In the genomic region with DNA sequence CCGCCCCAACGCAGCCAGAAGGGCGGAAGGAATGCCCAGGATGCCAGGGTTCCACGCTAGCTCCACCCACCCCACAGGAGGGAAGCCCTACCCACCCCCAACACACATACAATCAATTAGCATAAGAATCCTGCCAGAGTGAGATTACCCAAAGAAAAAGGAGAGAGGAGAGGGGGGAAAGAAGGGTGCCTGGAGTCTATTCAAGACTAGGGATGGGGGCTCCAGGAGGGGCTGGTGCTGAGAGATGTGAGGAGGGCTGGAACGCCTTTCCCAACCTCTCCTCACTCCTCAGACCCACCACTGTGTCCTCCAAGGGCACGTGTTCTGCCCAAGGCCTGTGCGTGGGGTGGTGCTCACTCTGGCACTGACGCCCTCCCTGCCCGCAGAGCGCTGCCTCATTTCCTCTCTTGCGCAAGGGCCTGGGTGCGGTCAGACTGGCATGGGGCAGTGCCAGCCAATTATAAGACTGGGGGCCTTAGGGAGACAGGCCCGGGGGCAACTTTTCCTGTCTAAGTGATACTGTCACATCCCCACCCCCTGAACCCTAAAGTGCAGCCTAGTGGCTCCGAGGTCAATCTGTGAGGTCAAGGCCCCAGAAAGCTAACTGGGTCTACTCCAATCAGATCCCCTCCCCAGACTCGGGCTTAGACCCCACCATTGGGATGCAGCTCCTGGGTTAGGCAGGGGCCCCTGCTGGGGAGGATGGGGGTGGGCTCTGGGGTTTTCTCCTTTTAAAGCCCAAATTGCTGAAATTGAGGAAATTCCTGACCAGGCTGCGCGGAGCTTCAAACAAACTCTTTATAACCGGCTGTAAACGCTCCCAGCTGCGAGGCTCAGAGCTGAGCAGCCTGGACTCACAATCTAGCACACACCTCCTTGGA, we compare ENCODE assay signal across 8 cellular contexts. TPM values are rescaled to one million over a fixed set of nuclear protein-coding genes. Genes with fewer than 3 reads are reported as not detected.
DNase-seq lines count a peak whose midpoint lies in the region; ATAC-seq, FAIRE-seq and TF ChIP-seq lines count a peak whose summit lies in the region.

No MANE protein-coding gene starts in this region.

- H3K36me3 Mint-ChIP-seq in activated naive CD8-positive, alpha-beta T cell treated with anti-CD3 and anti-CD28 coated beads, Interleukin-2, amount 10 ng/mL, durations not matched to agents 7 days and 5 days = peaks cover 23% of the 10 kb centered on the region

- DNase-seq in Right ventricle myocardium inferior (ENCODE audit: missing footprints) (peak; percentile 84), left cardiac atrium (no peak), iris pigment epithelial cell (ENCODE audit: low read depth) (peak; percentile 27), thyroid gland (peak in 1 of 2 donors; percentile 27), frontal cortex (ENCODE audit: low spot score in 2 of 2) (no peak), putamen (ENCODE audit: low spot score) (no peak)
- peak; percentile 41 for DNase-seq in activated naive CD8-positive, alpha-beta T cell treated with anti-CD3 and anti-CD28 coated beads, Interleukin-2, amount 10 ng/mL, durations not matched to agents 7 days and 5 days

- peaks cover 12 to 46% of the 10 kb centered on the region in 2 donors for H3K4me1 ChIP-seq in thyroid gland

- no peak for ATAC-seq in Right ventricle myocardium inferior
- ATAC-seq in left cardiac atrium = no peak
- ATAC-seq in activated naive CD8-positive, alpha-beta T cell treated with anti-CD3 and anti-CD28 coated beads, Interleukin-2, amount 10 ng/mL, durations not matched to agents 7 days and 5 days (ENCODE audit: low read depth) = no peak
- no peak for ATAC-seq in HG02763 (IDR thresholded peaks at IDR 0.05; ENCODE audit: unreplicated experiment)

- intact Hi-C loops in Right ventricle myocardium inferior (cut with DNase I) = loop anchor here (5.0 kb wide), 1 partner anchor 50 kb away; a partner anchor contains a TSS
- intact Hi-C loops in left cardiac atrium (cut with DNase I) = no loop called here
- intact Hi-C loops in thyroid gland (cut with DNase I) = no loop called here

- peak overlapping the region; percentile 50 to 98 (median 71) for H3K27ac ChIP-seq in thyroid gland

- peak overlapping the region; percentile 86 for H3K27ac Mint-ChIP-seq in activated naive CD8-positive, alpha-beta T cell treated with anti-CD3 and anti-CD28 coated beads, Interleukin-2, amount 10 ng/mL, durations not matched to agents 7 days and 5 days

- no peaks in the 10 kb centered on the region for H3K27me3 Mint-ChIP-seq in activated naive CD8-positive, alpha-beta T cell treated with anti-CD3 and anti-CD28 coated beads, Interleukin-2, amount 10 ng/mL, durations not matched to agents 7 days and 5 days

- H3K4me1 Mint-ChIP-seq in activated naive CD8-positive, alpha-beta T cell treated with anti-CD3 and anti-CD28 coated beads, Interleukin-2, amount 10 ng/mL, durations not matched to agents 7 days and 5 days = peaks cover 61% of the 10 kb centered on the region

- peaks cover 20 to 22% of the 10 kb centered on the region in 2 donors for H3K36me3 ChIP-seq in thyroid gland

- POLR2A ChIA-PET in activated naive CD8-positive, alpha-beta T cell treated with anti-CD3 and anti-CD28 coated beads, Interleukin-2, amount 10 ng/mL, durations not matched to agents 7 days and 5 days (lab: Charles Lee) = interaction anchor here (0.8 to 4.4 kb wide), 9 partner anchors 8 to 78 kb away, joined by 3 to 48 read pairs (median 9); a partner anchor contains a TSS

- no peak for TF ChIP-seq POLR2A in thyroid gland (IDR thresholded peaks at IDR 0.05)

- no peak overlapping the region for H3K4me3 ChIP-seq in thyroid gland (replicated peaks in 1 of 3)

- H3K27me3 ChIP-seq in thyroid gland = no peaks in the 10 kb centered on the region

- peak overlapping the region; percentile 89 for H3K4me3 Mint-ChIP-seq in activated naive CD8-positive, alpha-beta T cell treated with anti-CD3 and anti-CD28 coated beads, Interleukin-2, amount 10 ng/mL, durations not matched to agents 7 days and 5 days

- WGBS in thyroid gland, 2 donors = 70 to 71% methylated on average over 14 to 20 of the region's 20 CpGs

- FAIRE-seq in frontal cortex (lab: Jason Lieb, UNC) = no peak

- H3K9me3 ChIP-seq in thyroid gland = no peaks in the 10 kb centered on the region

- no peaks in the 10 kb centered on the region for H3K9me3 Mint-ChIP-seq in activated naive CD8-positive, alpha-beta T cell treated with anti-CD3 and anti-CD28 coated beads, Interleukin-2, amount 10 ng/mL, durations not matched to agents 7 days and 5 days

- no peak for TF ChIP-seq CTCF in thyroid gland (IDR thresholded peaks at IDR 0.05)

RNA-seq across cellular contexts. Expression of a gene that starts 10.2 kb away (rescaled TPM):
- total RNA-seq in Right ventricle myocardium inferior = 0.76 TPM
- total RNA-seq in left cardiac atrium = 1 to 10 TPM in 1 of 2 donors, under 1 TPM in 1; 0.81 to 2.1 TPM
- 100 to 1,000 TPM; 415 to 420 TPM for total RNA-seq in activated naive CD8-positive, alpha-beta T cell treated with anti-CD3 and anti-CD28 coated beads, Interleukin-2, amount 10 ng/mL, durations not matched to agents 7 days and 5 days
- 10 to 100 TPM in 1 of 4 donors, 1 to 10 TPM in 3; 3.2 to 15.6 (median 4.9) TPM for total RNA-seq in thyroid gland
- total RNA-seq in frontal cortex = not detected

RNA-seq across cellular contexts. Expression of a gene that starts 14.7 kb away (rescaled TPM):
- total RNA-seq in Right ventricle myocardium inferior = 18.2 TPM
- 10 to 100 TPM; 13.5 to 24.1 TPM for total RNA-seq in left cardiac atrium
- 10 to 100 TPM; 38.1 to 40.3 TPM for total RNA-seq in activated naive CD8-positive, alpha-beta T cell treated with anti-CD3 and anti-CD28 coated beads, Interleukin-2, amount 10 ng/mL, durations not matched to agents 7 days and 5 days
- total RNA-seq in thyroid gland = 10 to 100 TPM; 13.6 to 27.7 (median 23.8) TPM
- total RNA-seq in frontal cortex = 1.6 TPM

RNA-seq across cellular contexts. Expression of a gene that starts 36.6 kb away (rescaled TPM):
- 10.8 TPM for total RNA-seq in Right ventricle myocardium inferior
- total RNA-seq in left cardiac atrium = 10 to 100 TPM; 16.8 to 19.7 TPM
- 10 to 100 TPM; 28.1 to 38.3 TPM for total RNA-seq in activated naive CD8-positive, alpha-beta T cell treated with anti-CD3 and anti-CD28 coated beads, Interleukin-2, amount 10 ng/mL, durations not matched to agents 7 days and 5 days
- total RNA-seq in thyroid gland = 10 to 100 TPM; 20.6 to 39.7 (median 25.2) TPM
- 11.8 TPM for total RNA-seq in frontal cortex

RNA-seq across cellular contexts. Expression of a gene that starts 36.8 kb away (rescaled TPM):
- total RNA-seq in Right ventricle myocardium inferior (31.5 TPM), left cardiac atrium (10 to 100 TPM; 19.0 to 20.0 TPM), thyroid gland (10 to 100 TPM; 16.5 to 22.8 (median 20.6) TPM), frontal cortex (17.1 TPM)
- 10 to 100 TPM; 53.6 to 60.2 TPM for total RNA-seq in activated naive CD8-positive, alpha-beta T cell treated with anti-CD3 and anti-CD28 coated beads, Interleukin-2, amount 10 ng/mL, durations not matched to agents 7 days and 5 days

RNA-seq across cellular contexts. Expression of a gene that starts 50.8 kb away (rescaled TPM):
- 0.97 TPM for total RNA-seq in Right ventricle myocardium inferior
- total RNA-seq in left cardiac atrium = 1 to 10 TPM in 1 of 2 donors, under 1 TPM in 1; 0.58 to 1.3 TPM
- 10 to 100 TPM; 90.5 to 91.0 TPM for total RNA-seq in activated naive CD8-positive, alpha-beta T cell treated with anti-CD3 and anti-CD28 coated beads, Interleukin-2, amount 10 ng/mL, durations not matched to agents 7 days and 5 days
- 1 to 10 TPM in 1 of 4 donors, under 1 TPM in 3; 0.13 to 1.5 (median 0.52) TPM for total RNA-seq in thyroid gland
- 1.2 TPM for total RNA-seq in frontal cortex

Comparison
In these comparisons a context has a peak if more than half of its experiments do, and no peak if none do; other contexts are left out.
1. DNase-seq: peak in Right ventricle myocardium inferior (single experiment), activated naive CD8-positive, alpha-beta T cell treated with anti-CD3 and anti-CD28 coated beads, Interleukin-2, amount 10 ng/mL, durations not matched to agents 7 days and 5 days (single experiment) and iris pigment epithelial cell (single experiment); none in left cardiac atrium (single experiment), frontal cortex (0 of 2) and putamen (single experiment).
2. RNA of a gene that starts 10.2 kb away (total RNA-seq): 415 to 420 TPM in activated naive CD8-positive, alpha-beta T cell treated with anti-CD3 and anti-CD28 coated beads, Interleukin-2, amount 10 ng/mL, durations not matched to agents 7 days and 5 days; 3.2 to 15.6 TPM in thyroid gland, 0.81 to 2.1 TPM in left cardiac atrium, 0.76 TPM in Right ventricle myocardium inferior (single experiment) and not detected in frontal cortex (single experiment); every median in the first group is over 10 times any median in the second.